In the genomic region with DNA sequence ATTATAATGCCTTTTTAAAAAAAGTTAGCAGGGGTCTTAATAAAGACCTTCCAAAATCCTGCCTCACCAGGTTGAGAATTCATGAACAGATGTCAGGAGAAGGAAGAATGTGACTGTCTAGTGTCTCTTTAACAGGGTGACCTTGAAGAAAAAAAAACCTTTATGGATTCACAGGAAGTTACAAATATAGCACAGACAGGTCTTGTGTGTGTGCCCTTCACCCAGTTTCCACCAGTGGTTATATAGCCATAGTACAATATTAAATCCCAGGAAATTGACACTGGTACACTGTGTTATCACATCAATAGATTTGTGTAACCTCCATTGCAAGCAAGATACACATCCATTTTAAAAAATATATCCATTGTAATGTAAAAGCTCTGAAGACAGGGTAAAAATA, we compare ENCODE assay signal across 26 cellular contexts. TPM values are rescaled to one million over a fixed set of nuclear protein-coding genes. Genes with fewer than 3 reads are reported as not detected.
DNase-seq lines count a peak whose midpoint lies in the region; ATAC-seq, FAIRE-seq and TF ChIP-seq lines count a peak whose summit lies in the region.
"Had no signal": no experiment of that assay in that cellular context is flagged by ENCODE, and none has a peak within 500 bp of the region (broad histone marks: within the 10 kb centered on the region; RNA-seq: fewer than 3 reads in every experiment).

No MANE protein-coding gene starts in this region.

- H3K9me3 ChIP-seq in SU-DHL-6 (ENCODE audit: insufficient read depth, low read length), result no peaks in the 10 kb centered on the region
- no peaks in the 10 kb centered on the region for H3K9me3 ChIP-seq in naive thymus-derived CD4-positive, alpha-beta T cell (ENCODE audit: control insufficient read depth in 2 of 3, low read length in 3 of 3)
- H3K9me3 ChIP-seq: BE2C, MG63 had no signal

- DNase-seq in activated naive CD4-positive, alpha-beta T cell treated with Interleukin-2 at 50 U/mL for 16 hours, result no peak
- DNase-seq in GM19239 (ENCODE audit: insufficient read length, low spot score), result no peak
- DNase-seq in naive thymus-derived CD4-positive, alpha-beta T cell, result no peak
- DNase-seq in stimulated activated CD4-positive, alpha-beta T cell treated with anti-CD3 and anti-CD28 coated beads, Interleukin-2, amount 100 ng/mL, for 48 hours, result no peak
- DNase-seq: BE2C; CD8-positive, alpha-beta memory T cell; HFFc6; IMR-90; Kasumi-1; MG63; NCI-H1092; NCI-H1436 treated with DMSO at 0.1 percent for 48 hours; NCI-H2029; NCI-H69; SHP77 had no signal

- H4K20me1 ChIP-seq in SU-DHL-6 (ENCODE audit: low read depth, low read length), result no peaks in the 10 kb centered on the region

- H2AFZ ChIP-seq in SU-DHL-6 (ENCODE audit: low read depth, low read length, severe bottlenecking), result no peak overlapping the region

- ATAC-seq in naive thymus-derived CD4-positive, alpha-beta T cell, result no peak
- ATAC-seq in HG03460 (IDR thresholded peaks at IDR 0.05; ENCODE audit: unreplicated experiment) (no peak), GM21360 (IDR thresholded peaks at IDR 0.05; ENCODE audit: unreplicated experiment) (no peak)
- ATAC-seq: SK-N-SH treated with all-trans-retinoic acid at 6 μM for 48 hours had no signal

- FAIRE-seq in GM19239 (lab: Jason Lieb, UNC), result peak; percentile 4
- FAIRE-seq: A204.1, D721Med, H54, HTR-8/SVneo, RCC 7860 had no signal

- peak overlapping the region; percentile 67; the same call in 1 of the 2 replicates for H3K9ac ChIP-seq in SU-DHL-6 (ENCODE audit: low read length)

- H3K4me1 Mint-ChIP-seq in activated naive CD4-positive, alpha-beta T cell treated with anti-CD3 and anti-CD28 coated beads, Interleukin-2, amount 50 U/mL, for 24 hours, result peaks cover 92% of the 10 kb centered on the region
- H3K4me1 Mint-ChIP-seq in naive thymus-derived CD4-positive, alpha-beta T cell, result peaks cover 40 to 94% (median 85%) of the 10 kb centered on the region in 7 donors

- no peaks in the 10 kb centered on the region for H3K27me3 ChIP-seq in SU-DHL-6 (ENCODE audit: low read length)
- no peaks in the 10 kb centered on the region for H3K27me3 ChIP-seq in naive thymus-derived CD4-positive, alpha-beta T cell (ENCODE audit: control insufficient read depth in 2 of 2, insufficient read depth in 2 of 2, low read length in 2 of 2)
- H3K27me3 ChIP-seq: BE2C, MG63 had no signal

- peak overlapping the region; percentile 48 for H3K27ac Mint-ChIP-seq in activated naive CD4-positive, alpha-beta T cell treated with anti-CD3 and anti-CD28 coated beads, Interleukin-2, amount 50 U/mL, for 24 hours
- peak overlapping the region in 8 of 9 donors; percentile 38 to 96 (median 91) for H3K27ac Mint-ChIP-seq in naive thymus-derived CD4-positive, alpha-beta T cell
- H3K27ac Mint-ChIP-seq: HFFc6 had no signal

- H3K4me3 ChIP-seq in SU-DHL-6 (ENCODE audit: insufficient read depth, low read length, poor library complexity, severe bottlenecking), result no peak overlapping the region
- no peak overlapping the region for H3K4me3 ChIP-seq in naive thymus-derived CD4-positive, alpha-beta T cell (ENCODE audit: low read length)
- H3K4me3 ChIP-seq: MG63 had no signal

- peaks cover 9 to 76% of the 10 kb centered on the region in 2 donors for H3K4me1 ChIP-seq in naive thymus-derived CD4-positive, alpha-beta T cell (ENCODE audit: control insufficient read depth in 2 of 2, insufficient read depth in 2 of 2, low read length in 2 of 2)
- H3K4me1 ChIP-seq: BE2C had no signal

- H3F3A ChIP-seq in SU-DHL-6 (ENCODE audit: insufficient read depth), result peaks cover 28% of the 10 kb centered on the region

- no peaks in the 10 kb centered on the region for H3K79me2 ChIP-seq in SU-DHL-6 (ENCODE audit: insufficient read depth, low read length)

- H3K27me3 Mint-ChIP-seq in activated naive CD4-positive, alpha-beta T cell treated with anti-CD3 and anti-CD28 coated beads, Interleukin-2, amount 50 U/mL, for 24 hours, result no peaks in the 10 kb centered on the region
- H3K27me3 Mint-ChIP-seq in naive thymus-derived CD4-positive, alpha-beta T cell, result no peaks in the 10 kb centered on the region
- H3K27me3 Mint-ChIP-seq: CD8-positive, alpha-beta memory T cell had no signal

- H3K36me3 Mint-ChIP-seq in activated naive CD4-positive, alpha-beta T cell treated with anti-CD3 and anti-CD28 coated beads, Interleukin-2, amount 50 U/mL, for 24 hours, result peaks cover 2% of the 10 kb centered on the region
- peaks cover 0 to 34% (median 0%) of the 10 kb centered on the region in 5 donors for H3K36me3 Mint-ChIP-seq in naive thymus-derived CD4-positive, alpha-beta T cell

- CTCF ChIA-PET in naive thymus-derived CD4-positive, alpha-beta T cell (lab: Charles Lee), result interaction anchor here (0.6 to 2.5 kb wide), 3 partner anchors 74 to 539 kb away, joined by 3 to 9 read pairs (median 3); no protein-coding TSS in a partner anchor

- no peak for TF ChIP-seq CTCF in SU-DHL-6 (IDR thresholded peaks at IDR 0.05; ENCODE audit: insufficient read depth, low read length, poor library complexity, severe bottlenecking)

- H3K27ac ChIP-seq in SU-DHL-6 (ENCODE audit: low read depth, low read length), result peak overlapping the region; percentile 100
- H3K27ac ChIP-seq in naive thymus-derived CD4-positive, alpha-beta T cell (ENCODE audit: low read depth, low read length), result peak overlapping the region; percentile 78
- H3K27ac ChIP-seq: HL-60 had no signal

- intact Hi-C loops in naive thymus-derived CD4-positive, alpha-beta T cell (cut with micrococcal nuclease), result loop anchor here in 1 of 2 donors (5.0 kb wide), 2 partner anchors 324 to 589 kb away; partner anchors contain the start of gene RPL34

- H3K9me3 Mint-ChIP-seq in activated naive CD4-positive, alpha-beta T cell treated with anti-CD3 and anti-CD28 coated beads, Interleukin-2, amount 50 U/mL, for 24 hours, result no peaks in the 10 kb centered on the region
- peaks cover 0 to 3% (median 0%) of the 10 kb centered on the region in 11 donors for H3K9me3 Mint-ChIP-seq in naive thymus-derived CD4-positive, alpha-beta T cell
- H3K9me3 Mint-ChIP-seq: CD8-positive, alpha-beta memory T cell; HFFc6 had no signal

- POLR2A ChIA-PET in naive thymus-derived CD4-positive, alpha-beta T cell (lab: Charles Lee), result interaction anchor here (0.7 to 10.4 kb wide), 10 partner anchors 10 to 136 kb away, joined by 3 to 120 read pairs (median 5); partner anchors contain the start of gene LEF1

- H3K9me2 ChIP-seq in SU-DHL-6 (replicated peaks; ENCODE audit: insufficient read depth, low read length), result no peaks in the 10 kb centered on the region

- no peak overlapping the region for H3K4me2 ChIP-seq in SU-DHL-6 (ENCODE audit: low read depth, low read length, poor library complexity, severe bottlenecking)

- H3K36me3 ChIP-seq in SU-DHL-6 (ENCODE audit: low read length), result no peaks in the 10 kb centered on the region
- H3K36me3 ChIP-seq in naive thymus-derived CD4-positive, alpha-beta T cell (ENCODE audit: control insufficient read depth in 2 of 3, insufficient read depth in 3 of 3, low read length in 3 of 3), result no peaks in the 10 kb centered on the region
- H3K36me3 ChIP-seq: MG63 had no signal

- no peak overlapping the region for H3K4me3 Mint-ChIP-seq in activated naive CD4-positive, alpha-beta T cell treated with anti-CD3 and anti-CD28 coated beads, Interleukin-2, amount 50 U/mL, for 24 hours
- H3K4me3 Mint-ChIP-seq in naive thymus-derived CD4-positive, alpha-beta T cell, result peak overlapping the region in 4 of 10 donors; percentile 27 to 87 (median 70)
- H3K4me3 Mint-ChIP-seq: CD8-positive, alpha-beta memory T cell; HFFc6 had no signal

RNA-seq across cellular contexts. Expression of gene HADH, which starts 43.7 kb away (rescaled TPM):
- 10 to 100 TPM; 16.5 to 38.8 (median 29.7) TPM for total RNA-seq in naive thymus-derived CD4-positive, alpha-beta T cell
- polyA plus RNA-seq in naive thymus-derived CD4-positive, alpha-beta T cell, result 10 to 100 TPM; 43.0 to 45.1 TPM
